Comparison of ENCODE assay signal across 1 cellular context in the genomic region with DNA sequence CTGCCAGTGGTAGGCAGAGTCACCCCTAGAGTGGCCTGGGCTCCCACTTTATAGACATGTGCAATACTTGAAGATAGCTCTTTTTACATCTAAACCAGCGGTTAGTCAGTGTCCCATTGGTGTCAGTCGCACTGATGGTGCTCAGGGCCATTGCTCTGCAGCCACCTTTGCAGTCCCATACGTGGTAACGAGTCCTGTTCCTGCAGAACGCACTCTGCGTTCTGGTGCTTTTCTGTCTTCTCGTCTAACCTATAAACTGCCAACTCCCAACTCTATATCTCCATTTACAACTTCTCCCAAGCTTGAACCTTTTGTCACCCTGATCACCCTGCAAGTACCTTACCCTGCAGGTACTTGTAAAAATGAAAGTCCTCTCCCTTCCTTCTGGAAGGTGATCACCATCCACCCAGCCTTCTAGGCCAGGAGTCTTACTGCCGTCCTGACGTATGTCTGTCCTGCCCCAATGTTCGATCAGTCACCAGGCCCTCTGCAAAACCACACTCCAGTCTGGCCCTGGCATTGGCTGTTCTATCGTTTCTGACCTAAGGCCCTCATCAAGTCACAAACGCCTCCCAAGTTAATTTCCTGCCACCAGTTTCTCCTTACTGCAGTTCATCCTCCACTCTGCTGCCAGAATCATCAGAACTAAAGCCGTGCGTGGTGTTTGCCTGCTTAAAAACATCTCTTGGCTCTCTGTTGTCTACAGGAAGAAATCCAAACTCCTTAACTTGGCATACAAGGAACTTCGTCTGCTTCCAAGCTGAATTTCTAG.
TF ChIP-seq lines count a peak whose summit lies in the region.

No MANE protein-coding gene starts in this region.

TF ChIP-seq in GM23338, 12 proteins besides CTCF, POLR2A, EP300 and RAD21 (continued from another document):
- TF ChIP-seq, protein P1, sequence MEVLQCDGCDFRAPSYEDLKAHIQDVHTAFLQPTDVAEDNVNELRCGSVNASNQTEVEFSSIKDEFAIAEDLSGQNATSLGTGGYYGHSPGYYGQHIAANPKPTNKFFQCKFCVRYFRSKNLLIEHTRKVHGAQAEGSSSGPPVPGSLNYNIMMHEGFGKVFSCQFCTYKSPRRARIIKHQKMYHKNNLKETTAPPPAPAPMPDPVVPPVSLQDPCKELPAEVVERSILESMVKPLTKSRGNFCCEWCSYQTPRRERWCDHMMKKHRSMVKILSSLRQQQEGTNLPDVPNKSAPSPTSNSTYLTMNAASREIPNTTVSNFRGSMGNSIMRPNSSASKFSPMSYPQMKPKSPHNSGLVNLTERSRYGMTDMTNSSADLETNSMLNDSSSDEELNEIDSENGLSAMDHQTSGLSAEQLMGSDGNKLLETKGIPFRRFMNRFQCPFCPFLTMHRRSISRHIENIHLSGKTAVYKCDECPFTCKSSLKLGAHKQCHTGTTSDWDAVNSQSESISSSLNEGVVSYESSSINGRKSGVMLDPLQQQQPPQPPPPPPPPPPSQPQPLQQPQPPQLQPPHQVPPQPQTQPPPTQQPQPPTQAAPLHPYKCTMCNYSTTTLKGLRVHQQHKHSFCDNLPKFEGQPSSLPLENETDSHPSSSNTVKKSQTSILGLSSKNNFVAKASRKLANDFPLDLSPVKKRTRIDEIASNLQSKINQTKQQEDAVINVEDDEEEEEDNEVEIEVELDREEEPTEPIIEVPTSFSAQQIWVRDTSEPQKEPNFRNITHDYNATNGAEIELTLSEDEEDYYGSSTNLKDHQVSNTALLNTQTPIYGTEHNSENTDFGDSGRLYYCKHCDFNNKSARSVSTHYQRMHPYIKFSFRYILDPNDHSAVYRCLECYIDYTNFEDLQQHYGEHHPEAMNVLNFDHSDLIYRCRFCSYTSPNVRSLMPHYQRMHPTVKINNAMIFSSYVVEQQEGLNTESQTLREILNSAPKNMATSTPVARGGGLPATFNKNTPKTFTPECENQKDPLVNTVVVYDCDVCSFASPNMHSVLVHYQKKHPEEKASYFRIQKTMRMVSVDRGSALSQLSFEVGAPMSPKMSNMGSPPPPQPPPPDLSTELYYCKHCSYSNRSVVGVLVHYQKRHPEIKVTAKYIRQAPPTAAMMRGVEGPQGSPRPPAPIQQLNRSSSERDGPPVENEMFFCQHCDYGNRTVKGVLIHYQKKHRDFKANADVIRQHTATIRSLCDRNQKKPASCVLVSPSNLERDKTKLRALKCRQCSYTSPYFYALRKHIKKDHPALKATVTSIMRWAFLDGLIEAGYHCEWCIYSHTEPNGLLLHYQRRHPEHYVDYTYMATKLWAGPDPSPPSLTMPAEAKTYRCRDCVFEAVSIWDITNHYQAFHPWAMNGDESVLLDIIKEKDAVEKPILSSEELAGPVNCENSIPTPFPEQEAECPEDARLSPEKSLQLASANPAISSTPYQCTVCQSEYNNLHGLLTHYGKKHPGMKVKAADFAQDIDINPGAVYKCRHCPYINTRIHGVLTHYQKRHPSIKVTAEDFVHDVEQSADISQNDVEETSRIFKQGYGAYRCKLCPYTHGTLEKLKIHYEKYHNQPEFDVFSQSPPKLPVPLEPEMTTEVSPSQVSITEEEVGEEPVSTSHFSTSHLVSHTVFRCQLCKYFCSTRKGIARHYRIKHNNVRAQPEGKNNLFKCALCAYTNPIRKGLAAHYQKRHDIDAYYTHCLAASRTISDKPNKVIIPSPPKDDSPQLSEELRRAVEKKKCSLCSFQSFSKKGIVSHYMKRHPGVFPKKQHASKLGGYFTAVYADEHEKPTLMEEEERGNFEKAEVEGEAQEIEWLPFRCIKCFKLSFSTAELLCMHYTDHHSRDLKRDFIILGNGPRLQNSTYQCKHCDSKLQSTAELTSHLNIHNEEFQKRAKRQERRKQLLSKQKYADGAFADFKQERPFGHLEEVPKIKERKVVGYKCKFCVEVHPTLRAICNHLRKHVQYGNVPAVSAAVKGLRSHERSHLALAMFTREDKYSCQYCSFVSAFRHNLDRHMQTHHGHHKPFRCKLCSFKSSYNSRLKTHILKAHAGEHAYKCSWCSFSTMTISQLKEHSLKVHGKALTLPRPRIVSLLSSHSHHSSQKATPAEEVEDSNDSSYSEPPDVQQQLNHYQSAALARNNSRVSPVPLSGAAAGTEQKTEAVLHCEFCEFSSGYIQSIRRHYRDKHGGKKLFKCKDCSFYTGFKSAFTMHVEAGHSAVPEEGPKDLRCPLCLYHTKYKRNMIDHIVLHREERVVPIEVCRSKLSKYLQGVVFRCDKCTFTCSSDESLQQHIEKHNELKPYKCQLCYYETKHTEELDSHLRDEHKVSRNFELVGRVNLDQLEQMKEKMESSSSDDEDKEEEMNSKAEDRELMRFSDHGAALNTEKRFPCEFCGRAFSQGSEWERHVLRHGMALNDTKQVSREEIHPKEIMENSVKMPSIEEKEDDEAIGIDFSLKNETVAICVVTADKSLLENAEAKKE (CRISPR knock-in tag; IDR thresholded peaks at IDR 0.05), result no peak
